In the genomic region with DNA sequence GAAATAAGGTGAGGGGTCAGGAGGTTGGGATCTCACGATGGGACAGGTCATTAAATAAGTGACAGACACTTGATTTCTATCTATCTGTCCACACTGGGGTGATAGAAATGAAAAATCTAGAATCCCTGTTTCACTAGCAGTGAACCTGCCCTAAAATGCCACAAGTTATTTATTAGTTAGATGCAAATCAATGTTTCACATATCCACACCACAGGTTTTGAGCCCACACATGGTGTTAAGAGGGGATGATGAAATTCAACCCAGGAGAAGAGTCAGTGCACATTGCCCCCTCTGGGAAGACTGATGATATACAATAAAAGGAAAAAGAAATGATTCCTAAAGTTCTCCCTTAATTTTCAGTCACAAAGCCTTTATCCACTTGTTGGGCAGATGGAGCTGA, we compare ENCODE assay signal across 14 cellular contexts. TPM values are rescaled to one million over a fixed set of nuclear protein-coding genes. Genes with fewer than 3 reads are reported as not detected.
DNase-seq lines count a peak whose midpoint lies in the region; ATAC-seq, FAIRE-seq and TF ChIP-seq lines count a peak whose summit lies in the region.
"Had no signal": no experiment of that assay in that cellular context is flagged by ENCODE, and none has a peak within 500 bp of the region (broad histone marks: within the 10 kb centered on the region; RNA-seq: fewer than 3 reads in every experiment).

No MANE protein-coding gene starts in this region.

- no peak overlapping the region for H3K27ac ChIP-seq in H9 (ENCODE audit: insufficient read length, low read depth, low read length)

- WGBS in H9 (ENCODE audit: extremely low coverage, insufficient read length, low lambda C conversion rate): no CpG with 5 or more reads among the region's 1 CpG

- H3K36me3 Mint-ChIP-seq in H9 (ENCODE audit: insufficient read depth in 1 of 3, low read depth in 3 of 3) (no peaks in the 10 kb centered on the region), nephron progenitor cell (ENCODE audit: low read depth) (no peaks in the 10 kb centered on the region)

- no peak overlapping the region for H3K27ac Mint-ChIP-seq in H9
- no peak overlapping the region for H3K27ac Mint-ChIP-seq in nephron progenitor cell
- H3K27ac Mint-ChIP-seq: activated B cell treated with CpG ODN at 0.5 μM for 24 hours; activated T-helper 2 cell treated with anti-CD3 and anti-CD28 coated beads, Interferon-gamma antibody, Interleukin-2, Interleukin-4, amounts not matched to agents 10 μg/mL and 5 μg/mL and 100 μg/mL, durations not matched to agents 14 hours and 24 hours and 36 hours; T-helper 2 cell treated with Interferon-gamma antibody and Interleukin-4, amounts not matched to agents 5 μg/mL and 100 μg/mL, for 36 hours had no signal

- no peak overlapping the region for H2BK15ac ChIP-seq in H9 (ENCODE audit: low read depth, low read length)

- H3K4me3 Mint-ChIP-seq in H9 (no peak overlapping the region), nephron progenitor cell (no peak overlapping the region)
- H3K4me3 Mint-ChIP-seq: activated B cell treated with CpG ODN at 0.5 μM for 24 hours; neural crest cell; T-helper 2 cell treated with Interferon-gamma antibody and Interleukin-4, amounts not matched to agents 5 μg/mL and 100 μg/mL, for 36 hours had no signal

- H3K14ac ChIP-seq in H9 (ENCODE audit: insufficient read depth, low read length): no peak overlapping the region

- H2AK5ac ChIP-seq in H9 (ENCODE audit: insufficient read length, low read length): no peak overlapping the region

- no peak overlapping the region for H4K5ac ChIP-seq in H9 (ENCODE audit: insufficient read length, low read depth, low read length)

- no peak overlapping the region for H3K4ac ChIP-seq in H9 (ENCODE audit: low read depth, low read length)

- peak; percentile 16; the same call in 1 of the 3 replicates for TF ChIP-seq CTCF in H9 (conservative IDR thresholded peaks at IDR 0.05)
- no peak for TF ChIP-seq CTCF in nephron progenitor cell (IDR thresholded peaks at IDR 0.05)

- no peak overlapping the region for H3K18ac ChIP-seq in H9 (ENCODE audit: insufficient read length, low read depth, low read length)

- no peak overlapping the region for H2BK5ac ChIP-seq in H9 (ENCODE audit: insufficient read length, low read length)

- H3K56ac ChIP-seq in H9 (ENCODE audit: insufficient read length, low read depth, low read length): no peak overlapping the region

- H4K20me1 ChIP-seq in H9 (ENCODE audit: control insufficient read depth, insufficient read depth, insufficient read length): no peaks in the 10 kb centered on the region

- no peak overlapping the region for H2AFZ ChIP-seq in H9 (ENCODE audit: low read length)

- H3K4me2 ChIP-seq in H9 (ENCODE audit: insufficient read depth, insufficient read length, low read length): no peak overlapping the region

- H3K9me3 Mint-ChIP-seq in H9: no peaks in the 10 kb centered on the region
- H3K9me3 Mint-ChIP-seq in nephron progenitor cell: peaks cover 13% of the 10 kb centered on the region
- H3K9me3 Mint-ChIP-seq: activated T-helper 2 cell treated with anti-CD3 and anti-CD28 coated beads, Interferon-gamma antibody, Interleukin-2, Interleukin-4, amounts not matched to agents 10 μg/mL and 5 μg/mL and 100 μg/mL, durations not matched to agents 14 hours and 24 hours and 36 hours; T-helper 2 cell treated with Interferon-gamma antibody and Interleukin-4, amounts not matched to agents 5 μg/mL and 100 μg/mL, for 36 hours had no signal

- H3K9me3 ChIP-seq in H9 (ENCODE audit: control insufficient read depth, low read depth, low read length): no peaks in the 10 kb centered on the region

- peak; percentile 75 for ATAC-seq in HG03378 (IDR thresholded peaks at IDR 0.05; ENCODE audit: unreplicated experiment)

- H4K8ac ChIP-seq in H9 (replicated peaks; ENCODE audit: insufficient read length, low read depth, low read length): no peak overlapping the region

- no peak overlapping the region for H2BK20ac ChIP-seq in H9 (ENCODE audit: low read depth, low read length, poor library complexity, severe bottlenecking)

- H3K9ac ChIP-seq in H9 (ENCODE audit: extremely low read depth, insufficient read length, low read length): no peak overlapping the region

- no peaks in the 10 kb centered on the region for H3K4me1 ChIP-seq in H9 (ENCODE audit: insufficient read depth, low read length)

- H3T11ph ChIP-seq in H9 (ENCODE audit: low read length): no peak overlapping the region

- peaks cover 5% of the 10 kb centered on the region for H3K27me3 Mint-ChIP-seq in H9 (ENCODE audit: low read depth)
- H3K27me3 Mint-ChIP-seq in nephron progenitor cell (ENCODE audit: low read depth, poor library complexity): no peaks in the 10 kb centered on the region

- H4K91ac ChIP-seq in H9 (ENCODE audit: insufficient read length, low read depth, low read length): no peak overlapping the region

- no peak for DNase-seq in GM19239 (ENCODE audit: insufficient read length, low spot score)
- no peak for DNase-seq in H9
- DNase-seq in kidney tubule cell (ENCODE audit: low spot score): peak; percentile 44
- no peak for DNase-seq in nephron progenitor cell
- DNase-seq in occipital lobe (lab: John Stamatoyannopoulos, UW): no peak
- DNase-seq in GM19238 (ENCODE audit: insufficient read length, low spot score): no peak
- DNase-seq: activated B cell treated with CpG ODN at 0.5 μM for 24 hours, NCI-H748 treated with DMSO at 0.1 percent for 48 hours, substantia nigra had no signal

- H3K79me2 ChIP-seq in H9 (ENCODE audit: insufficient read depth, low read length): no peaks in the 10 kb centered on the region

- H3K79me1 ChIP-seq in H9 (ENCODE audit: insufficient read depth, low read depth, low read length, poor library complexity, severe bottlenecking): no peaks in the 10 kb centered on the region

- no peak overlapping the region for H2BK120ac ChIP-seq in H9 (ENCODE audit: low read depth, low read length, poor library complexity, severe bottlenecking)

- H2BK12ac ChIP-seq in H9 (ENCODE audit: insufficient read length, low read depth, low read length): no peak overlapping the region

- H3K23me2 ChIP-seq in H9 (ENCODE audit: insufficient read length, low read depth, low read length, poor library complexity, severe bottlenecking): no peaks in the 10 kb centered on the region

- no peaks in the 10 kb centered on the region for H3K4me1 Mint-ChIP-seq in H9
- H3K4me1 Mint-ChIP-seq in nephron progenitor cell: peaks cover 54% of the 10 kb centered on the region

- peak; percentile 70 for FAIRE-seq in GM19239 (lab: Jason Lieb, UNC)
- FAIRE-seq: HTR-8/SVneo had no signal

- no peak overlapping the region for H3K23ac ChIP-seq in H9 (ENCODE audit: insufficient read length, low read depth, low read length)

- no peaks in the 10 kb centered on the region for H3K27me3 ChIP-seq in H9 (ENCODE audit: insufficient read depth, low read length)

RNA-seq across cellular contexts. Expression of gene NTPCR, which starts 10.1 kb away (rescaled TPM):
- 87.4 and 92.3 TPM in 2 replicates for total RNA-seq in H9 (2021)
- total RNA-seq in occipital lobe: 16.4 TPM
